ENCODE assay signal across 13 cellular contexts in the genomic region with DNA sequence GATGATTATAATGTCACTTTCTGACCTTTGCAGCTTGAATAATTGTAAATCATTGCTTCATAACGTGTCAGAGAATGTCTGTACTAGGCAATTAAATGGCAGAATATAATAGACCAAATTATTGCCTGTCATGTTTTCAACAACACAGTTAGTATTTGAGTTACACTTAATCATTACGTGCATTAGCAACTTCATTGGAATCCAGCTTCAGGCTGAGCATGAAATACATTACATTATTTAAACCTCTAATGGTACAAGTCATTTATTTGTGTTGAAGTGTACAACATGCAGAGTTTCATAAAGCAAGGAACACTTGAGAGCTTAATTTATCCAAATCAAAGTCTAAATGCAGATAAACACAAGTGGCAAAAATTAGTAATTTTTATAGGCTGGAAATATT.
"Had no signal": no experiment of that assay in that cellular context is flagged by ENCODE, and none has a peak within 500 bp of the region (broad histone marks: within the 10 kb centered on the region; RNA-seq: fewer than 3 reads in every experiment).

No MANE protein-coding gene starts in this region.

- ATAC-seq: activated CD4-positive, alpha-beta T cell treated with anti-CD3 and anti-CD28 coated beads for 36 hours; activated CD8-positive, alpha-beta T cell treated with anti-CD3 and anti-CD28 coated beads, Interleukin-2, amount 10 ng/mL, durations not matched to agents 7 days and 5 days; right cardiac atrium had no signal

- H3K4me3 ChIP-seq: ascending aorta, hepatocyte, smooth muscle cell, thyroid gland had no signal

- DNase-seq: activated CD4-positive, alpha-beta T cell treated with anti-CD3 and anti-CD28 coated beads for 36 hours; activated CD8-positive, alpha-beta memory T cell treated with anti-CD3 and anti-CD28 coated beads, Interleukin-2, amount 50 U/mL, for 48 hours; activated CD8-positive, alpha-beta T cell treated with anti-CD3 and anti-CD28 coated beads, Interleukin-2, amount 10 ng/mL, durations not matched to agents 7 days and 5 days; activated naive CD4-positive, alpha-beta T cell; central memory CD4-positive, alpha-beta T cell; effector memory CD4-positive, alpha-beta T cell; naive B cell; right cardiac atrium; T-helper 9 cell; thyroid gland had no signal
